18 cellular contexts compared by ENCODE assay signal in the genomic region with DNA sequence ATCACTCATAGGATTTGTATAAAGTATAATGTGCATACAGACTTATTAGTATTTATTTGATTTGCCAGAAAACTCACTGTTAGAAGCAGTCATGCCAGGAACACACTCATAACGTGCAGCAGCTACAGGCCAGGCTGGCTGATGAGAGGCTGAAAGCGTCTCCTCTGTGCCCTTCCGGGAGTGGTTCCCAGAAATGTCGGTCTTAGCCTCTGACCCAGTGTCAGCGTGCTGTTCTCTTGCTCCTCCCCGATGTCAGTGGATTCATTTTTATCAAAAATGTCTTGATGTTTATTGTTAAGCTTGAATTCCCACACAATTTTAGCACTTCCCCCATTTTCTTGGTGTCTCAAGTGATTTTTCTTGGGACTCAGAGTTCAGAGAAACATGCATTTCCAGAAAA.
"Had no signal": no experiment of that assay in that cellular context is flagged by ENCODE, and none has a peak within 500 bp of the region (broad histone marks: within the 10 kb centered on the region; RNA-seq: fewer than 3 reads in every experiment).

No MANE protein-coding gene starts in this region.

- H3K36me3 ChIP-seq: SJCRH30 had no signal

- H3K4me1 ChIP-seq: ascending aorta, psoas muscle, right lobe of liver, SJCRH30, transverse colon had no signal

- H3K9me3 Mint-ChIP-seq: activated CD4-positive, alpha-beta T cell treated with anti-CD3 and anti-CD28 coated beads, Interleukin-2, amount 10 ng/mL, durations not matched to agents 24 days and 14 days; activated naive CD4-positive, alpha-beta T cell treated with anti-CD3 and anti-CD28 coated beads for 36 hours; activated naive CD8-positive, alpha-beta T cell treated with anti-CD3 and anti-CD28 coated beads, Interleukin-2, amount 50 U/mL, for 24 hours; activated T-helper 2 cell treated with anti-CD3 and anti-CD28 coated beads, Interferon-gamma antibody, Interleukin-2, Interleukin-4, amounts not matched to agents 10 μg/mL and 5 μg/mL and 100 μg/mL, durations not matched to agents 14 hours and 24 hours and 36 hours; nephron progenitor cell; stimulated activated effector memory CD8-positive, alpha-beta T cell treated with anti-CD3 and anti-CD28 coated beads, Interleukin-12 subunit alpha, Interleukin-12 subunit beta, amount 100 ng/mL, for 72 hours; T-helper 2 cell treated with Interferon-gamma antibody and Interleukin-4, amounts not matched to agents 5 μg/mL and 100 μg/mL, for 36 hours had no signal

- H3K27ac Mint-ChIP-seq: activated CD4-positive, alpha-beta T cell treated with anti-CD3 and anti-CD28 coated beads, Interleukin-2, amount 10 ng/mL, durations not matched to agents 24 days and 14 days; activated naive CD4-positive, alpha-beta T cell treated with anti-CD3 and anti-CD28 coated beads for 36 hours; activated naive CD8-positive, alpha-beta T cell treated with anti-CD3 and anti-CD28 coated beads, Interleukin-2, amount 50 U/mL, for 24 hours; activated T-helper 2 cell treated with anti-CD3 and anti-CD28 coated beads, Interferon-gamma antibody, Interleukin-2, Interleukin-4, amounts not matched to agents 10 μg/mL and 5 μg/mL and 100 μg/mL, durations not matched to agents 14 hours and 24 hours and 36 hours; nephron progenitor cell; stimulated activated effector memory CD8-positive, alpha-beta T cell treated with anti-CD3 and anti-CD28 coated beads, Interleukin-12 subunit alpha, Interleukin-12 subunit beta, amount 100 ng/mL, for 72 hours; T-helper 2 cell treated with Interferon-gamma antibody and Interleukin-4, amounts not matched to agents 5 μg/mL and 100 μg/mL, for 36 hours had no signal

- ATAC-seq: activated naive CD8-positive, alpha-beta T cell treated with anti-CD3 and anti-CD28 coated beads, Interleukin-2, amount 50 U/mL, for 24 hours; psoas muscle; right lobe of liver; stimulated activated effector memory CD8-positive, alpha-beta T cell treated with anti-CD3 and anti-CD28 coated beads, Interleukin-12 subunit alpha, Interleukin-12 subunit beta, amount 100 ng/mL, for 72 hours had no signal

- H3K4me3 ChIP-seq: ascending aorta, left ventricle myocardium inferior, psoas muscle, right lobe of liver, SJCRH30, transverse colon had no signal

- H3K9me3 ChIP-seq: ascending aorta, left ventricle myocardium inferior, psoas muscle, right lobe of liver, SJCRH30, transverse colon had no signal

- H3K27ac ChIP-seq: ascending aorta, left ventricle myocardium inferior, psoas muscle, right lobe of liver, SJCRH30, transverse colon had no signal

- H3K27me3 ChIP-seq: ascending aorta, right lobe of liver, SJCRH30, transverse colon had no signal

- H3K27me3 Mint-ChIP-seq: activated CD4-positive, alpha-beta T cell treated with anti-CD3 and anti-CD28 coated beads, Interleukin-2, amount 10 ng/mL, durations not matched to agents 24 days and 14 days; activated naive CD8-positive, alpha-beta T cell treated with anti-CD3 and anti-CD28 coated beads, Interleukin-2, amount 50 U/mL, for 24 hours had no signal

- DNase-seq: activated CD4-positive, alpha-beta T cell treated with anti-CD3 and anti-CD28 coated beads, Interleukin-2, amount 10 ng/mL, durations not matched to agents 24 days and 14 days; activated CD4-positive, CD25-positive, alpha-beta regulatory T cell; activated CD8-positive, alpha-beta memory T cell treated with anti-CD3 and anti-CD28 coated beads for 24 hours; activated naive CD4-positive, alpha-beta T cell treated with anti-CD3 and anti-CD28 coated beads for 36 hours; activated naive CD8-positive, alpha-beta T cell treated with anti-CD3 and anti-CD28 coated beads, Interleukin-2, amount 50 U/mL, for 24 hours; activated T-cell treated with anti-CD3 and anti-CD28 coated beads for 4 hours; left ventricle myocardium inferior; nephron progenitor cell; psoas muscle; right lobe of liver; SJCRH30; stimulated activated CD4-positive, alpha-beta T cell treated with anti-CD3 and anti-CD28 coated beads, Interleukin-1b, Interleukin-23, amount 100 ng/mL, for 48 hours; SW 1271; transverse colon had no signal

- H3K4me1 Mint-ChIP-seq: stimulated activated effector memory CD8-positive, alpha-beta T cell treated with anti-CD3 and anti-CD28 coated beads, Interleukin-12 subunit alpha, Interleukin-12 subunit beta, amount 100 ng/mL, for 72 hours had no signal

- H3K4me3 Mint-ChIP-seq: activated CD4-positive, alpha-beta T cell treated with anti-CD3 and anti-CD28 coated beads, Interleukin-2, amount 10 ng/mL, durations not matched to agents 24 days and 14 days; activated naive CD4-positive, alpha-beta T cell treated with anti-CD3 and anti-CD28 coated beads for 36 hours; activated naive CD8-positive, alpha-beta T cell treated with anti-CD3 and anti-CD28 coated beads, Interleukin-2, amount 50 U/mL, for 24 hours; nephron progenitor cell; stimulated activated effector memory CD8-positive, alpha-beta T cell treated with anti-CD3 and anti-CD28 coated beads, Interleukin-12 subunit alpha, Interleukin-12 subunit beta, amount 100 ng/mL, for 72 hours; T-helper 2 cell treated with Interferon-gamma antibody and Interleukin-4, amounts not matched to agents 5 μg/mL and 100 μg/mL, for 36 hours had no signal
